ENCODE assay signal across 23 cellular contexts in genomic region chr15:44623178-44623577, GRCh38.
"Had no signal": no experiment of that assay in that cellular context is flagged by ENCODE, and none has a peak within 500 bp of the region (broad histone marks: within the 10 kb centered on the region; RNA-seq: fewer than 3 reads in every experiment).

No MANE protein-coding gene starts in this region.

- H3K27ac ChIP-seq: brain microvascular endothelial cell, coronary artery, lower lobe of right lung, neutrophil, parathyroid adenoma, right lobe of liver, tibial nerve had no signal

- H3K9me3 ChIP-seq: lower lobe of right lung, neutrophil, right lobe of liver, tibial nerve had no signal

- H3K9me3 Mint-ChIP-seq: activated CD4-positive, alpha-beta T cell treated with anti-CD3 and anti-CD28 coated beads, Interleukin-2, amount 10 ng/mL, durations not matched to agents 7 days and 5 days; natural killer cell; T-helper 2 cell treated with Interferon-gamma antibody and Interleukin-4, amounts not matched to agents 5 μg/mL and 100 μg/mL, for 36 hours; WTC11 had no signal

- H3K27ac Mint-ChIP-seq: activated CD4-positive, alpha-beta T cell treated with anti-CD3 and anti-CD28 coated beads, Interleukin-2, amount 10 ng/mL, durations not matched to agents 7 days and 5 days; T-helper 2 cell treated with Interferon-gamma antibody and Interleukin-4, amounts not matched to agents 5 μg/mL and 100 μg/mL, for 36 hours; WTC11 had no signal

- ATAC-seq: left colon, lower lobe of right lung, natural killer cell, right lobe of liver, WTC11 had no signal

- DNase-seq: activated CD4-positive, alpha-beta T cell treated with anti-CD3 and anti-CD28 coated beads, Interleukin-2, amount 10 ng/mL, durations not matched to agents 7 days and 5 days; activated gamma-delta T cell treated with Interleukin-2 at 50 U/mL for 16 hours; activated T-cell treated with anti-CD3 and anti-CD28 coated beads, Interleukin-2, amount 50 U/mL, for 1 hour; aorta; brain microvascular endothelial cell; foreskin melanocyte; glutamatergic neuron; hippocampal formation; islet precursor cell; left colon; lower lobe of right lung; natural killer cell; right lobe of liver; small intestine; stimulated activated CD4-positive, alpha-beta T cell treated with anti-CD3 and anti-CD28 coated beads, Interleukin-15, amount 100 ng/mL, for 24 hours; stimulated activated CD4-positive, alpha-beta T cell treated with anti-CD3 and anti-CD28 coated beads, Interleukin-2, amount 100 ng/mL, for 48 hours; SW 1271 had no signal

- H3K4me1 ChIP-seq: lower lobe of right lung, parathyroid adenoma, right lobe of liver, tibial nerve had no signal

- H3K4me3 Mint-ChIP-seq: activated CD4-positive, alpha-beta T cell treated with anti-CD3 and anti-CD28 coated beads, Interleukin-2, amount 10 ng/mL, durations not matched to agents 7 days and 5 days; natural killer cell; T-helper 2 cell treated with Interferon-gamma antibody and Interleukin-4, amounts not matched to agents 5 μg/mL and 100 μg/mL, for 36 hours; WTC11 had no signal

- H3K4me3 ChIP-seq: coronary artery, lower lobe of right lung, right lobe of liver, tibial nerve had no signal

- H3K27me3 Mint-ChIP-seq: activated CD4-positive, alpha-beta T cell treated with anti-CD3 and anti-CD28 coated beads, Interleukin-2, amount 10 ng/mL, durations not matched to agents 7 days and 5 days had no signal

- H3K4me1 Mint-ChIP-seq: WTC11 had no signal

- H3K27me3 ChIP-seq: brain microvascular endothelial cell, neutrophil, right lobe of liver, tibial nerve had no signal
